1 cellular context compared by ENCODE assay signal in the genomic region with DNA sequence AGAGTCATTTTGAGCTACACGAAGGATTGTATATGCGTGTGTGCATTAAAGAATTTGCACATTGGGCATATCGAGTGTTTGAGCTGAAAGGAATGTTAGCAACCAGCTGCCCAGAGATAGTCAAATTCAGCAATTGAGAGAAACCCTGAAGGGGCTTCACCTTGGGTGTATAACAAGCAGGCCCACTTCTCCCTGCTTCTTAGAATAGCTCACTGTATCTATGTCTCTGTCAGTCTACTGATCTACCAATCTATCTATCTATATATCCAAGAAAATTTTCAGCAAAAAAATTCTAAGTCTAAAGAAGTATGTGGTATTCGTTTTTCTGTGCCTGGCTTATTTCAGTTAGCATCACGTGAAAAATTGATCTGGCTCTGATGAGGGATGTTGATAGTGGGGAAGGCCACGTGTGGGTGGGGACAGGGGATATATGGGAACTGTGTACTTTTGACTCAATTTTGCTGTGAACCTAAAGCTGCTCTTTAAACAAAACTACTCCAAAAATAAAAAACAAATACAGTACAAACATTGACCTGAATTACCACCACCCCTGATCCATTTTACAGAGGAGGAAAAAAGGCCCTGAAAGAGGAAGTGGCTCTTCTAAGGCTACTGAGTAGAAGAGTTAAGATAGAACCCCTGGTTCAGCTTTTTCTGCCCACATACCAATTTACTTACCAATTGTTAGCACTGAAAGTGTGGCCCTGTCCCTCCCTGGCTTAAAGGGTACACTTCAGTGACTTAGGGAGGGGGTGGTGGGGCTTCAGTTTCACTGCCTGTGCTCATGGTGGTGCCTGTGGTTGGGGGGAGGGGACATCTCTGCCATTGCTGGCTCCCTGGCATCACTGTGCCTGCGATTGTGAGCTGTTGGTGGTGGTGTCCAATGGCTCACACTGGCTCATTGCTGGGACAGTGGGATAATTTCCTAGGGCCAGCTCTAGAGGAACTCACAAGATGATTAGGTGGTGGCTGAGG.
TF ChIP-seq lines count a peak whose summit lies in the region.

No MANE protein-coding gene starts in this region.

TF ChIP-seq in GM12878, 131 proteins besides CTCF, POLR2A, EP300 and RAD21 (continued from another document):
- TF ChIP-seq SUPT20H (IDR thresholded peaks at IDR 0.05; ENCODE audit: borderline replicate concordance, control insufficient read depth, low read depth, low read length) (no peak), MXI1 (IDR thresholded peaks at IDR 0.05; ENCODE audit: low read depth, low read length) (0 out of 2 replicates have a peak, but pooled peaks have one; percentile 27), CHD4 (IDR thresholded peaks at IDR 0.05) (no peak), SREBF2 (IDR thresholded peaks at IDR 0.05; ENCODE audit: low read length) (no peak), IRF4 (IDR thresholded peaks at IDR 0.05; ENCODE audit: low read depth, low read length) (peak; percentile 71), IKZF1 (conservative IDR thresholded peaks at IDR 0.05) (peak; percentile 85), BHLHE40 (IDR thresholded peaks at IDR 0.05; ENCODE audit: borderline replicate concordance in 1 of 2, low read depth in 2 of 2, low read length in 1 of 2) (peak; percentile 46 to 63), CREB1 (IDR thresholded peaks at IDR 0.05; ENCODE audit: low read depth) (no peak), ZNF217 (IDR thresholded peaks at IDR 0.05) (peak; percentile 74; the same call in 1 of the 2 replicates), ZNF24 (IDR thresholded peaks at IDR 0.05) (0 out of 2 replicates have a peak, but pooled peaks have one; percentile 52), CBX5 (IDR thresholded peaks at IDR 0.05; ENCODE audit: low read depth) (peak; percentile 42; the same call in 1 of the 2 replicates), RUNX3 (IDR thresholded peaks at IDR 0.05; ENCODE audit: low read length) (peak; percentile 81), IKZF2 (IDR thresholded peaks at IDR 0.05) (peak; percentile 83 to 89; a peak in 3 of 4 replicates), SP1 (IDR thresholded peaks at IDR 0.05; ENCODE audit: low read depth, low read length) (peak; percentile 54), DPF2 (IDR thresholded peaks at IDR 0.05) (peak; percentile 84), GATAD2B (conservative IDR thresholded peaks at IDR 0.05; ENCODE audit: low read depth) (peak; percentile 66), SKIL (IDR thresholded peaks at IDR 0.05; ENCODE audit: low read depth, poor library complexity, severe bottlenecking) (peak; percentile 79)
- TF ChIP-seq, protein P1, sequence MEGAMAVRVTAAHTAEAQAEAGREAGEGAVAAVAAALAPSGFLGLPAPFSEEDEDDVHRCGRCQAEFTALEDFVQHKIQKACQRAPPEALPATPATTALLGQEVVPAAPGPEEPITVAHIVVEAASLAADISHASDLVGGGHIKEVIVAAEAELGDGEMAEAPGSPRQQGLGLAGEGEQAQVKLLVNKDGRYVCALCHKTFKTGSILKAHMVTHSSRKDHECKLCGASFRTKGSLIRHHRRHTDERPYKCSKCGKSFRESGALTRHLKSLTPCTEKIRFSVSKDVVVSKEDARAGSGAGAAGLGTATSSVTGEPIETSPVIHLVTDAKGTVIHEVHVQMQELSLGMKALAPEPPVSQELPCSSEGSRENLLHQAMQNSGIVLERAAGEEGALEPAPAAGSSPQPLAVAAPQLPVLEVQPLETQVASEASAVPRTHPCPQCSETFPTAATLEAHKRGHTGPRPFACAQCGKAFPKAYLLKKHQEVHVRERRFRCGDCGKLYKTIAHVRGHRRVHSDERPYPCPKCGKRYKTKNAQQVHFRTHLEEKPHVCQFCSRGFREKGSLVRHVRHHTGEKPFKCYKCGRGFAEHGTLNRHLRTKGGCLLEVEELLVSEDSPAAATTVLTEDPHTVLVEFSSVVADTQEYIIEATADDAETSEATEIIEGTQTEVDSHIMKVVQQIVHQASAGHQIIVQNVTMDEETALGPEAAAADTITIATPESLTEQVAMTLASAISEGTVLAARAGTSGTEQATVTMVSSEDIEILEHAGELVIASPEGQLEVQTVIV (IDR thresholded peaks at IDR 0.05; ENCODE audit: borderline replicate concordance, partially characterized antibody) = no peak
